In the genomic region with DNA sequence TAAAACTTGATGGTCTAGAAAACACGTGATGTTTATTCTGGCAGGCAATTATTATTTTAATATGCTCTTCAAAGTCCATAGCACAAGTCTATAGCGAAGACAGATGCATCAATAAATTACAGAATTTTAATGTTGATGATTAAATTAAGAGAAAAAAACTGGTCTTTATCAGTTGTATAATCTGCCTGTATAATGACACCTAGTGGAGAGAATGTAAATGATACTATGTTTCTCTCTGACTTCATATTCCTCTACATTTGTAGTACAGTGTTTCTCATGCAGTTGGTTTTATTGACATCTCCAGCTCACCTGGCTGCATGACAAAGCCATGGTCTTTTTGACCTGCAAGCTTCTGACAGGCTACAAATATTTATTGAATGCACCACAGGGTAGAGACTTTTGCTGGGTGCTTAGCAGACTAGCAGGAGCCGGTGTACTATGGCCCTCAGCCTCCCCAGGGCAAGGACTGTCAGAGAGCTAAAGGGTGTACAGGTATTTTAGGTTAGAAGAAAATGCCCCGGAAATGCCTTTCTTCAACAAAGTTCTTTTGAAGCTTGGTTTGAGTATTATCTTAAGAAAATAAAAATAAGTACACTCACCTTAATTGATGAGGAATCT, we compare ENCODE assay signal across 9 cellular contexts.
DNase-seq lines count a peak whose midpoint lies in the region; ATAC-seq and TF ChIP-seq lines count a peak whose summit lies in the region.
"Had no signal": no experiment of that assay in that cellular context is flagged by ENCODE, and none has a peak within 500 bp of the region (broad histone marks: within the 10 kb centered on the region; RNA-seq: fewer than 3 reads in every experiment).

No MANE protein-coding gene starts in this region.

- H3K27me3 ChIP-seq in OCI-LY3 (ENCODE audit: low read depth, low read length) (peaks cover 30% of the 10 kb centered on the region), fibroblast of lung (ENCODE audit: control insufficient read depth, insufficient read depth, low read length) (no peaks in the 10 kb centered on the region)

- H3K27ac ChIP-seq in OCI-LY3 (ENCODE audit: low read length) = no peak overlapping the region
- no peak overlapping the region for H3K27ac ChIP-seq in fibroblast of lung (ENCODE audit: insufficient read depth, low read length)

- H3K9me3 ChIP-seq in OCI-LY3 (ENCODE audit: insufficient read depth, low read length) (no peaks in the 10 kb centered on the region), fibroblast of lung (ENCODE audit: control insufficient read depth, insufficient read depth, low read depth, low read length) (no peaks in the 10 kb centered on the region)

- H2AFZ ChIP-seq in OCI-LY3 (ENCODE audit: low read depth, low read length) (no peak overlapping the region), fibroblast of lung (ENCODE audit: low read length) (no peak overlapping the region)

- TF ChIP-seq CTCF in OCI-LY3 (IDR thresholded peaks at IDR 0.05; ENCODE audit: low read depth, low read length) = peak; percentile 63
- TF ChIP-seq CTCF in fibroblast of lung (conservative IDR thresholded peaks at IDR 0.05 in 1 of 2, IDR thresholded peaks at IDR 0.05 in 1 of 2; ENCODE audit: low read depth in 1 of 2, low read length in 2 of 2) = peak; percentile 26 to 39

- H4K20me1 ChIP-seq in OCI-LY3 (ENCODE audit: insufficient read depth, low read length) (no peaks in the 10 kb centered on the region), fibroblast of lung (ENCODE audit: control insufficient read depth, extremely low read depth, insufficient read depth, low read length) (no peaks in the 10 kb centered on the region)

- no peak for ATAC-seq in GM18520 (IDR thresholded peaks at IDR 0.05; ENCODE audit: unreplicated experiment)
- no peak for ATAC-seq in HG03342 (IDR thresholded peaks at IDR 0.05; ENCODE audit: unreplicated experiment)

- no peaks in the 10 kb centered on the region for H3K79me2 ChIP-seq in OCI-LY3 (ENCODE audit: low read length)
- no peaks in the 10 kb centered on the region for H3K79me2 ChIP-seq in fibroblast of lung (ENCODE audit: control insufficient read depth, insufficient read depth, low read length)

- no peak overlapping the region for H3K9ac ChIP-seq in OCI-LY3 (ENCODE audit: low read length)
- no peak overlapping the region for H3K9ac ChIP-seq in fibroblast of lung (ENCODE audit: insufficient read depth, low read length)

- H3K4me2 ChIP-seq in OCI-LY3 (ENCODE audit: low read length) = no peak overlapping the region
- no peak overlapping the region for H3K4me2 ChIP-seq in fibroblast of lung (ENCODE audit: extremely low read depth, insufficient read depth, low read length)

- H3K4me1 ChIP-seq in OCI-LY3 (ENCODE audit: low read length) (no peaks in the 10 kb centered on the region), fibroblast of lung (ENCODE audit: control insufficient read depth, extremely low read depth, insufficient read depth, low read length) (no peaks in the 10 kb centered on the region)

- DNase-seq in A172 (ENCODE audit: low spot score) = peak; percentile 14
- peak; percentile 33 for DNase-seq in GM03348 (ENCODE audit: low spot score)
- DNase-seq in fibroblast of lung (ENCODE audit: low read depth in 2 of 2) = peak in 1 of 2 donors; percentile 24
- no peak for DNase-seq in anterior cingulate cortex (lab: John Stamatoyannopoulos, UW)
- DNase-seq in activated CD4-positive, alpha-beta T cell treated with anti-CD3 and anti-CD28 coated beads for 1 hour = no peak
- DNase-seq: activated naive CD4-positive, alpha-beta T cell had no signal

- H3K36me3 ChIP-seq in OCI-LY3 (replicated peaks; ENCODE audit: low read depth, low read length) (no peaks in the 10 kb centered on the region), fibroblast of lung (ENCODE audit: control insufficient read depth, insufficient read depth, low read length) (no peaks in the 10 kb centered on the region)

- H3K4me3 ChIP-seq in OCI-LY3 (ENCODE audit: low read length) (no peak overlapping the region), fibroblast of lung (replicated peaks in 1 of 4; ENCODE audit: control extremely low read depth in 1 of 4, insufficient read depth in 1 of 4, low read depth in 3 of 4, low read length in 4 of 4) (no peak overlapping the region)

Comparison
In these comparisons a context has a peak if more than half of its experiments do, and no peak if none do; other contexts are left out.
1. DNase-seq: peak in A172 (single experiment) and GM03348 (single experiment); none in anterior cingulate cortex (0 of 58) and activated CD4-positive, alpha-beta T cell treated with anti-CD3 and anti-CD28 coated beads for 1 hour (single experiment).